Comparison of ENCODE assay signal across 22 cellular contexts in genomic region chr11:74471037-74471436, GRCh38. TPM values are rescaled to one million over a fixed set of nuclear protein-coding genes. Genes with fewer than 3 reads are reported as not detected.
DNase-seq lines count a peak whose midpoint lies in the region; ATAC-seq, FAIRE-seq and TF ChIP-seq lines count a peak whose summit lies in the region.
"Had no signal": no experiment of that assay in that cellular context is flagged by ENCODE, and none has a peak within 500 bp of the region (broad histone marks: within the 10 kb centered on the region; RNA-seq: fewer than 3 reads in every experiment).

No MANE protein-coding gene starts in this region.

- H3K9ac ChIP-seq in SK-N-MC (ENCODE audit: insufficient read length) (no peak overlapping the region), kidney (ENCODE audit: low read length in 2 of 2) (no peak overlapping the region)

- H3K4me1 Mint-ChIP-seq in activated naive CD4-positive, alpha-beta T cell treated with anti-CD3 and anti-CD28 coated beads, Interleukin-2, amount 10 ng/mL, durations not matched to agents 7 days and 5 days = peaks cover 9% of the 10 kb centered on the region
- peaks cover 10% of the 10 kb centered on the region for H3K4me1 Mint-ChIP-seq in osteocyte (ENCODE audit: unreplicated experiment)

- DNase-seq in activated naive CD4-positive, alpha-beta T cell treated with anti-CD3 and anti-CD28 coated beads, Interleukin-2, amount 50 U/mL, for 72 hours (ENCODE audit: low spot score in 2 of 2) = no peak
- DNase-seq in activated naive CD4-positive, alpha-beta T cell treated with anti-CD3 and anti-CD28 coated beads, Interleukin-2, amount 10 ng/mL, durations not matched to agents 7 days and 5 days = no peak
- DNase-seq in SK-N-MC (ENCODE audit: low read depth, low spot score) = no peak
- DNase-seq in islet precursor cell = peak; percentile 12
- peak; percentile 27 for DNase-seq in osteocyte (ENCODE audit: extremely low spot score, unreplicated experiment)
- no peak for DNase-seq in hippocampal formation (lab: John Stamatoyannopoulos, UW)
- DNase-seq in kidney = no peak
- DNase-seq: 8988T; C1 segment of cervical spinal cord; Calu3; CD4-positive, alpha-beta memory T cell; DMS53; GF-D8; GOT3; HFFc6 had no signal

- no peak for ATAC-seq in activated naive CD4-positive, alpha-beta T cell treated with anti-CD3 and anti-CD28 coated beads, Interleukin-2, amount 50 U/mL, for 72 hours
- ATAC-seq in GM21528 (IDR thresholded peaks at IDR 0.05; ENCODE audit: low FRiP score, unreplicated experiment) = no peak
- ATAC-seq: A549 had no signal

- H3K4me3 ChIP-seq in SK-N-MC (no peak overlapping the region), kidney (ENCODE audit: low read length in 2 of 2) (no peak overlapping the region)
- H3K4me3 ChIP-seq: A549, HAP-1 had no signal

- H3K36me3 Mint-ChIP-seq in activated naive CD4-positive, alpha-beta T cell treated with anti-CD3 and anti-CD28 coated beads, Interleukin-2, amount 50 U/mL, for 72 hours = no peaks in the 10 kb centered on the region
- no peaks in the 10 kb centered on the region for H3K36me3 Mint-ChIP-seq in activated naive CD4-positive, alpha-beta T cell treated with anti-CD3 and anti-CD28 coated beads, Interleukin-2, amount 10 ng/mL, durations not matched to agents 7 days and 5 days
- H3K36me3 Mint-ChIP-seq in osteocyte (ENCODE audit: unreplicated experiment) = no peaks in the 10 kb centered on the region
- H3K36me3 Mint-ChIP-seq: CD4-positive, alpha-beta memory T cell had no signal

- TF ChIP-seq CTCF in osteocyte (IDR thresholded peaks at IDR 0.05) = no peak
- no peak for TF ChIP-seq CTCF in kidney (IDR thresholded peaks at IDR 0.05; ENCODE audit: borderline replicate concordance, extremely low read depth, insufficient read depth)

- H3K27ac ChIP-seq in SK-N-MC (peak overlapping the region; percentile 99), kidney (ENCODE audit: low read depth in 2 of 2, low read length in 2 of 2) (no peak overlapping the region)
- H3K27ac ChIP-seq: A549 had no signal

- FAIRE-seq in kidney (lab: Jason Lieb, UNC) = no peak
- FAIRE-seq: A549, GM12891, GM18507, H54 had no signal

- CTCF ChIA-PET in activated naive CD4-positive, alpha-beta T cell treated with anti-CD3 and anti-CD28 coated beads, Interleukin-2, amount 10 ng/mL, durations not matched to agents 7 days and 5 days (lab: Charles Lee) = interaction anchor here (0.7 to 1.4 kb wide), 2 partner anchors 17 to 35 kb away, joined by 3 read pairs; no protein-coding TSS in a partner anchor

- H3K36me3 ChIP-seq in SK-N-MC (ENCODE audit: insufficient read depth, low read length) (peaks cover 6% of the 10 kb centered on the region; the same call in 1 of the 2 replicates), kidney (ENCODE audit: control insufficient read depth in 1 of 2, insufficient read depth in 2 of 2, low read length in 2 of 2) (no peaks in the 10 kb centered on the region)
- H3K36me3 ChIP-seq: HAP-1 had no signal

- H3K27me3 Mint-ChIP-seq in activated naive CD4-positive, alpha-beta T cell treated with anti-CD3 and anti-CD28 coated beads, Interleukin-2, amount 10 ng/mL, durations not matched to agents 7 days and 5 days = peaks cover 48% of the 10 kb centered on the region
- H3K27me3 Mint-ChIP-seq in osteocyte (ENCODE audit: unreplicated experiment) = peaks cover 6% of the 10 kb centered on the region

- peaks cover 5 to 22% of the 10 kb centered on the region in 2 donors for H3K4me1 ChIP-seq in kidney (ENCODE audit: control insufficient read depth in 1 of 2, insufficient read depth in 1 of 2, low read depth in 1 of 2, low read length in 2 of 2)
- H3K4me1 ChIP-seq: A549, HAP-1 had no signal

- H3K9me3 Mint-ChIP-seq in activated naive CD4-positive, alpha-beta T cell treated with anti-CD3 and anti-CD28 coated beads, Interleukin-2, amount 50 U/mL, for 72 hours = no peaks in the 10 kb centered on the region
- no peaks in the 10 kb centered on the region for H3K9me3 Mint-ChIP-seq in activated naive CD4-positive, alpha-beta T cell treated with anti-CD3 and anti-CD28 coated beads, Interleukin-2, amount 10 ng/mL, durations not matched to agents 7 days and 5 days
- H3K9me3 Mint-ChIP-seq in osteocyte (ENCODE audit: unreplicated experiment) = no peaks in the 10 kb centered on the region
- H3K9me3 Mint-ChIP-seq: CD4-positive, alpha-beta memory T cell; HFFc6 had no signal

- H3K9me3 ChIP-seq in SK-N-MC (ENCODE audit: low read depth, low read length) (no peaks in the 10 kb centered on the region), kidney (ENCODE audit: control insufficient read depth in 1 of 2, low read length in 2 of 2) (no peaks in the 10 kb centered on the region)
- H3K9me3 ChIP-seq: A549, HAP-1 had no signal

- intact Hi-C loops in kidney (cut with DNase I) = no loop called here

- H3K27ac Mint-ChIP-seq in activated naive CD4-positive, alpha-beta T cell treated with anti-CD3 and anti-CD28 coated beads, Interleukin-2, amount 50 U/mL, for 72 hours = peak overlapping the region; percentile 37 to 47
- H3K27ac Mint-ChIP-seq in activated naive CD4-positive, alpha-beta T cell treated with anti-CD3 and anti-CD28 coated beads, Interleukin-2, amount 10 ng/mL, durations not matched to agents 7 days and 5 days = no peak overlapping the region
- no peak overlapping the region for H3K27ac Mint-ChIP-seq in osteocyte (ENCODE audit: unreplicated experiment)
- H3K27ac Mint-ChIP-seq: CD4-positive, alpha-beta memory T cell; HFFc6 had no signal

- H3K4me3 Mint-ChIP-seq in activated naive CD4-positive, alpha-beta T cell treated with anti-CD3 and anti-CD28 coated beads, Interleukin-2, amount 10 ng/mL, durations not matched to agents 7 days and 5 days = no peak overlapping the region
- H3K4me3 Mint-ChIP-seq in osteocyte (ENCODE audit: unreplicated experiment) = no peak overlapping the region
- H3K4me3 Mint-ChIP-seq: CD4-positive, alpha-beta memory T cell; HFFc6 had no signal

RNA-seq across cellular contexts. Expression of gene KCNE3, which starts 3.7 kb away (rescaled TPM):
- total RNA-seq in activated naive CD4-positive, alpha-beta T cell treated with anti-CD3 and anti-CD28 coated beads, Interleukin-2, amount 50 U/mL, for 72 hours = not detected
- total RNA-seq in osteocyte = not detected in 2 replicates
- 19.2 TPM for total RNA-seq in kidney
- 15.9 TPM for polyA plus RNA-seq in kidney (ENCODE audit: insufficient read depth, low read depth, low replicate concordance)
- total RNA-seq: G401 had no signal
- polyA plus RNA-seq: CD4-positive, alpha-beta memory T cell had no signal

RNA-seq across cellular contexts. Expression of gene LIPT2, which starts 22.5 kb away (rescaled TPM):
- total RNA-seq in activated naive CD4-positive, alpha-beta T cell treated with anti-CD3 and anti-CD28 coated beads, Interleukin-2, amount 50 U/mL, for 72 hours = 1 to 10 TPM; 2.6 to 4.7 TPM
- total RNA-seq in osteocyte = 1.6 and 3.5 TPM in 2 replicates
- 4.0 TPM for total RNA-seq in kidney
- polyA plus RNA-seq in kidney (ENCODE audit: insufficient read depth, low read depth, low replicate concordance) = 8.9 TPM

Comparison
In these comparisons a context has a peak if more than half of its experiments do, and no peak if none do; other contexts are left out.
1. H3K27ac Mint-ChIP-seq: peak in activated naive CD4-positive, alpha-beta T cell treated with anti-CD3 and anti-CD28 coated beads, Interleukin-2, amount 50 U/mL, for 72 hours (2 of 2); none in activated naive CD4-positive, alpha-beta T cell treated with anti-CD3 and anti-CD28 coated beads, Interleukin-2, amount 10 ng/mL, durations not matched to agents 7 days and 5 days (single experiment) and osteocyte (single experiment).
2. DNase-seq: peak in islet precursor cell (single experiment) and osteocyte (single experiment); none in activated naive CD4-positive, alpha-beta T cell treated with anti-CD3 and anti-CD28 coated beads, Interleukin-2, amount 50 U/mL, for 72 hours (0 of 2), activated naive CD4-positive, alpha-beta T cell treated with anti-CD3 and anti-CD28 coated beads, Interleukin-2, amount 10 ng/mL, durations not matched to agents 7 days and 5 days (single experiment), SK-N-MC (single experiment), hippocampal formation (0 of 2) and kidney (single experiment).
3. RNA of gene KCNE3, which starts 3.7 kb away (total RNA-seq): 19.2 TPM in kidney (single experiment); not detected in osteocyte and not detected in activated naive CD4-positive, alpha-beta T cell treated with anti-CD3 and anti-CD28 coated beads, Interleukin-2, amount 50 U/mL, for 72 hours; every median in the first group is over 10 times any median in the second.